In the genomic region with DNA sequence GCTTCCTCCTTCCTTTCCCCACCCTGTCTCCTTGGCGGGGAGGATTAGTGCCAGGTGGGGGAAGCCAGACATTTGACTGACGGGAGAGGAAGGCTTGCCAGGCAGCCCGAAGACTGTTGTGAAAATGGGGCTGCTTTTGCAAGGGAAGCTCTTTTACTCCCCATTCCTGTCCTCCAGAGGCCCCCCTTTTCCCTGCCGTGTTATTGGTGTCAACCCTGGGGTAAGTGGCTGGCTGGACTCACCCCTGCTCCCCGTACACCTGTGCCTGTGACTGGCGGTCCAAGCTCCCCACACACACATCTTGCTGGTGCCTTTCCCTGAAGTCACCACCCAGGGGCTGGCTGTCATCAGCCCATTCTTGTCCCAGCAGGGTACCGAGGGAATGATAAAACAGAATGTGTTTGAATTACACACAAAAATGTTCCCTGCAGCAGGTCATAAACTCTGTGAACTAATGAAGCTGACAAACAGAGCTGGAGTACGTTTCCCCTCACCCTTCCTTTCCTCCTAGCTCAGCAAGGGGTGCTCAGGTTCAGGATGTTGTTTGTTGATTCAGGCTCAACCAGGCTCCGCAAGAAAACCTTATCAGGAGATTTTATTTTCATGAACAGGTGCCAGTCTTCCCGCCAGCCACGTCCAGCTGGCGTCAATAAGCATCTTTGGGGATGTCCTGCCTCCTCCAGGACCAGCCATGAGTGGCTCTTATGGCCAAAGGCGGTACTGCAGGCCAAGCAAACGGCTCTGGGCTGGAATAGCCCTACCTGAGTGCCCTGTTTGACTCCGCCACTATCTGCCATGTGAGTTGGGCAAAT, we compare ENCODE assay signal across 6 cellular contexts. TPM values are rescaled to one million over a fixed set of nuclear protein-coding genes. Genes with fewer than 3 reads are reported as not detected.
A peak's percentile ranks its signal among the peaks of the same experiment; 100 is the strongest.
DNase-seq lines count a peak whose midpoint lies in the region; ATAC-seq and TF ChIP-seq lines count a peak whose summit lies in the region.

No MANE protein-coding gene starts in this region.

- DNase-seq in DMS114 treated with DMSO at 0.1 percent for 48 hours (lab: John Stamatoyannopoulos, UW; ENCODE audit: unreplicated experiment) (peak; percentile 21), LoVo (ENCODE audit: low spot score) (peak; percentile 54), mesothelial cell of epicardium (ENCODE audit: low spot score in 2 of 2, unreplicated experiment in 2 of 2) (no peak), dedifferentiated amniotic fluid mesenchymal stem cell (ENCODE audit: extremely low spot score) (no peak)
- DNase-seq in activated naive CD4-positive, alpha-beta T cell treated with anti-CD3 and anti-CD28 coated beads, Interleukin-2, amount 50 U/mL, for 16 hours = peak; percentile 37

- TF ChIP-seq CTCF in mesothelial cell of epicardium (IDR thresholded peaks at IDR 0.05; ENCODE audit: unreplicated experiment) = peak; percentile 83

- H3K27me3 Mint-ChIP-seq in mesothelial cell of epicardium (ENCODE audit: low read depth) = peaks cover 7% of the 10 kb centered on the region

- H3K27ac Mint-ChIP-seq in mesothelial cell of epicardium = no peak overlapping the region

- peaks cover 10% of the 10 kb centered on the region for H3K4me1 Mint-ChIP-seq in mesothelial cell of epicardium

- H3K36me3 Mint-ChIP-seq in mesothelial cell of epicardium = peaks cover 21% of the 10 kb centered on the region

- no peak overlapping the region for H3K4me3 Mint-ChIP-seq in mesothelial cell of epicardium

- H3K9me3 Mint-ChIP-seq in mesothelial cell of epicardium = no peaks in the 10 kb centered on the region

- no peak for ATAC-seq in GM21528 (IDR thresholded peaks at IDR 0.05; ENCODE audit: low FRiP score, unreplicated experiment)

RNA-seq across cellular contexts. Expression of a gene that starts 4.3 kb away (rescaled TPM):
- 11.3 to 12.0 TPM (median 11.4 TPM) in 3 replicates for total RNA-seq in mesothelial cell of epicardium

RNA-seq across cellular contexts. Expression of a gene that starts 17.7 kb away (rescaled TPM):
- total RNA-seq in mesothelial cell of epicardium = 46.4 to 49.5 TPM (median 46.9 TPM) in 3 replicates

RNA-seq across cellular contexts. Expression of a gene that starts 26.1 kb away (rescaled TPM):
- total RNA-seq in mesothelial cell of epicardium = 44.3 to 51.0 TPM (median 46.8 TPM) in 3 replicates

RNA-seq across cellular contexts. Expression of a gene that starts 48.8 kb away (rescaled TPM):
- total RNA-seq in mesothelial cell of epicardium = 121 to 132 TPM (median 124 TPM) in 3 replicates

RNA-seq across cellular contexts. Expression of a gene that starts 58.5 kb away (rescaled TPM):
- total RNA-seq in mesothelial cell of epicardium = 24.1 to 26.4 TPM (median 26.1 TPM) in 3 replicates

Comparison
In these comparisons a context has a peak if more than half of its experiments do, and no peak if none do; other contexts are left out.
1. DNase-seq: peak in DMS114 treated with DMSO at 0.1 percent for 48 hours (single experiment), LoVo (single experiment) and activated naive CD4-positive, alpha-beta T cell treated with anti-CD3 and anti-CD28 coated beads, Interleukin-2, amount 50 U/mL, for 16 hours (single experiment); none in mesothelial cell of epicardium (0 of 2) and dedifferentiated amniotic fluid mesenchymal stem cell (single experiment).